In genomic region chr13:79311456-79311855, GRCh38 we compare ENCODE assay signal across 14 cellular contexts.
DNase-seq lines count a peak whose midpoint lies in the region; ATAC-seq and TF ChIP-seq lines count a peak whose summit lies in the region.
"Had no signal": no experiment of that assay in that cellular context is flagged by ENCODE, and none has a peak within 500 bp of the region (broad histone marks: within the 10 kb centered on the region; RNA-seq: fewer than 3 reads in every experiment).

No MANE protein-coding gene starts in this region.

- H3K79me2 ChIP-seq in osteoblast (ENCODE audit: insufficient read depth, low read length), result no peaks in the 10 kb centered on the region

- H2AFZ ChIP-seq in osteoblast (ENCODE audit: low read length), result no peak overlapping the region

- H3K4me2 ChIP-seq in osteoblast (ENCODE audit: insufficient read depth, low read length), result no peak overlapping the region

- H3K4me1 ChIP-seq in cardiac muscle cell (ENCODE audit: low read depth) (peaks cover 8% of the 10 kb centered on the region), osteoblast (ENCODE audit: insufficient read depth, low read length) (peaks cover 2% of the 10 kb centered on the region)

- no peak for ATAC-seq in Right ventricle myocardium inferior
- ATAC-seq in HG02840 (IDR thresholded peaks at IDR 0.05; ENCODE audit: low FRiP score, unreplicated experiment), result no peak
- ATAC-seq: Panc1 had no signal

- no peaks in the 10 kb centered on the region for H3K27me3 ChIP-seq in cardiac muscle cell
- H3K27me3 ChIP-seq in osteoblast (ENCODE audit: insufficient read depth, low read length), result no peaks in the 10 kb centered on the region

- H3K9ac ChIP-seq in SK-N-MC (ENCODE audit: insufficient read length), result no peak overlapping the region

- H3K4me3 ChIP-seq in cardiac muscle cell, result no peak overlapping the region
- no peak overlapping the region for H3K4me3 ChIP-seq in SK-N-MC
- H3K4me3 ChIP-seq in fibroblast of the aortic adventitia (ENCODE audit: low read depth, low read length), result no peak overlapping the region
- H3K4me3 ChIP-seq in osteoblast (ENCODE audit: insufficient read depth, low read length), result no peak overlapping the region

- TF ChIP-seq CTCF in cardiac muscle cell (IDR thresholded peaks at IDR 0.05; ENCODE audit: low read depth, low read length) (no peak), fibroblast of the aortic adventitia (IDR thresholded peaks at IDR 0.05; ENCODE audit: insufficient read depth, low read length) (no peak), osteoblast (IDR thresholded peaks at IDR 0.05; ENCODE audit: extremely low read depth, low read depth, low read length) (no peak)

- H3K9me3 ChIP-seq in cardiac muscle cell (ENCODE audit: low read depth), result no peaks in the 10 kb centered on the region
- H3K9me3 ChIP-seq in SK-N-MC (ENCODE audit: low read depth, low read length), result no peaks in the 10 kb centered on the region
- no peaks in the 10 kb centered on the region for H3K9me3 ChIP-seq in osteoblast (ENCODE audit: low read depth, low read length)

- DNase-seq in cardiac muscle cell (ENCODE audit: low read depth in 1 of 2, low spot score in 1 of 2), result peak in 1 of 2 donors; percentile 47
- no peak for DNase-seq in Right ventricle myocardium inferior (ENCODE audit: missing footprints)
- no peak for DNase-seq in SK-N-MC (ENCODE audit: low read depth, low spot score)
- DNase-seq in fibroblast of the aortic adventitia (ENCODE audit: low read depth), result peak; percentile 48
- DNase-seq in DMS53 treated with DMSO at 0.1 percent for 48 hours (lab: John Stamatoyannopoulos, UW; ENCODE audit: unreplicated experiment), result no peak
- DNase-seq in osteoblast (ENCODE audit: insufficient read length, low spot score, missing footprints), result no peak
- DNase-seq: DMS79, GDM1, KG1, NCI-H1092, NCI-H748 treated with DMSO at 0.1 percent for 48 hours, SHP77 had no signal

- no peaks in the 10 kb centered on the region for H4K20me1 ChIP-seq in osteoblast (ENCODE audit: insufficient read depth, low read length)

- H3K36me3 ChIP-seq in cardiac muscle cell, result no peaks in the 10 kb centered on the region
- peaks cover 11% of the 10 kb centered on the region; the same call in 1 of the 2 replicates for H3K36me3 ChIP-seq in SK-N-MC (ENCODE audit: insufficient read depth, low read length)
- no peaks in the 10 kb centered on the region for H3K36me3 ChIP-seq in osteoblast (ENCODE audit: insufficient read depth, low read length)

- H3K27ac ChIP-seq in cardiac muscle cell (peak overlapping the region; percentile 46), SK-N-MC (0 out of 2 replicates have a peak overlapping the region, but pooled peaks have one; percentile 2), osteoblast (ENCODE audit: low read depth, low read length) (no peak overlapping the region)

- intact Hi-C loops in Right ventricle myocardium inferior (cut with DNase I), result no loop called here
